28 cellular contexts compared by ENCODE assay signal in the genomic region with DNA sequence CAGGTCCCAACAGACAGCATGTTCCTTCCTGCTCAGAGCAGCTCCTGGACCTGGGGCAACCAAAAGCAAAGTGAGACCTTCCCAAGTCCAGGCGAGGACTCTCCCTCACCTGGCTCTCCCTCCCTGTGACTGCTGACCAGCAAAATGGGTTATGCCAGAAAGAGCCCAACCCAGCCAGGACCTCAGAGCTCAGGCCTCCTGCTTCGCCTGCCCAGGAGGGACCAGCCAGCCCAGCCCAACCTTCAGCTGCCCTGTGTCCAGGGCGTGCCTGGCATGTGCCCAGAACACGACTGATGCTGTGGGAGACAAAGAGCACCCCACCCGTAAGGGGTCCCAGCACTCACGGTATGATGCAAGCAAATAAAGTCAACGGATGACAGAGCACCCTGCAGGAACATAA.
"Had no signal": no experiment of that assay in that cellular context is flagged by ENCODE, and none has a peak within 500 bp of the region (broad histone marks: within the 10 kb centered on the region; RNA-seq: fewer than 3 reads in every experiment).

No MANE protein-coding gene starts in this region.

- H3K9me3 Mint-ChIP-seq: natural killer cell treated with Interleukin-12 subunit alpha and Interleukin-12 subunit beta and Interleukin-15 and Interleukin-18, amount 100 ng/mL, for 72 hours; stimulated activated naive B cell treated with anti-CD40 and anti-IgM and Interleukin-4, amounts not matched to agents 10 μg/mL and 1 μg/mL and 100 μg/mL, for 72 hours had no signal

- H3K4me1 ChIP-seq: heart right ventricle, parathyroid adenoma, psoas muscle, right lobe of liver, stomach, uterus had no signal

- ATAC-seq: heart right ventricle; left cardiac atrium; left lobe of liver; mucosa of descending colon; naive thymus-derived CD4-positive, alpha-beta T cell; natural killer cell treated with Interleukin-12 subunit alpha and Interleukin-12 subunit beta and Interleukin-15 and Interleukin-18, amount 100 ng/mL, for 72 hours; psoas muscle; right lobe of liver; stimulated activated naive B cell treated with anti-CD40 and anti-IgM and Interleukin-4, amounts not matched to agents 10 μg/mL and 1 μg/mL and 100 μg/mL, for 72 hours; stimulated activated naive CD8-positive, alpha-beta T cell treated with anti-CD3 and anti-CD28 coated beads, Interleukin-15, Interleukin-2, amounts not matched to agents 100 U/mL and 50 U/mL, for 24 hours had no signal

- H3K4me3 Mint-ChIP-seq: naive thymus-derived CD4-positive, alpha-beta T cell; natural killer cell treated with Interleukin-12 subunit alpha and Interleukin-12 subunit beta and Interleukin-15 and Interleukin-18, amount 100 ng/mL, for 72 hours; stimulated activated naive B cell treated with anti-CD40 and anti-IgM and Interleukin-4, amounts not matched to agents 10 μg/mL and 1 μg/mL and 100 μg/mL, for 72 hours had no signal

- H3K27me3 ChIP-seq: hepatocyte, right lobe of liver, testis, thyroid gland, uterus had no signal

- H3K27ac Mint-ChIP-seq: naive thymus-derived CD4-positive, alpha-beta T cell; natural killer cell treated with Interleukin-12 subunit alpha and Interleukin-12 subunit beta and Interleukin-15 and Interleukin-18, amount 100 ng/mL, for 72 hours; stimulated activated naive B cell treated with anti-CD40 and anti-IgM and Interleukin-4, amounts not matched to agents 10 μg/mL and 1 μg/mL and 100 μg/mL, for 72 hours had no signal

- H3K4me1 Mint-ChIP-seq: naive thymus-derived CD4-positive, alpha-beta T cell had no signal

- H3K27ac ChIP-seq: heart right ventricle, hepatocyte, neutrophil, parathyroid adenoma, psoas muscle, right lobe of liver, skin epidermis, stomach, testis, thyroid gland, uterus had no signal

- DNase-seq: heart right ventricle; kidney glomerular epithelial cell; left cardiac atrium; mesendoderm; midbrain; mucosa of descending colon; naive thymus-derived CD4-positive, alpha-beta T cell; occipital lobe; psoas muscle; right lobe of liver; stimulated activated CD4-positive, alpha-beta T cell treated with anti-CD3 and anti-CD28 coated beads, Interleukin-12 subunit alpha, Interleukin-12 subunit beta, amount 100 ng/mL, for 4 hours; stimulated activated CD4-positive, alpha-beta T cell treated with anti-CD3 and anti-CD28 coated beads, Interleukin-15, amount 100 ng/mL, for 24 hours; stimulated activated CD4-positive, alpha-beta T cell treated with anti-CD3 and anti-CD28 coated beads, Interleukin-2, amount 100 ng/mL, for 24 hours; stimulated activated CD4-positive, alpha-beta T cell treated with anti-CD3 and anti-CD28 coated beads, Interleukin-4, amount 100 ng/mL, for 1 hour; stimulated activated naive B cell treated with anti-CD40 and anti-IgM and Interleukin-4, amounts not matched to agents 10 μg/mL and 1 μg/mL and 100 μg/mL, for 72 hours; stimulated activated naive CD8-positive, alpha-beta T cell treated with anti-CD3 and anti-CD28 coated beads, Interleukin-15, Interleukin-2, amounts not matched to agents 100 U/mL and 50 U/mL, for 24 hours; stomach; testis; trophoblast cell; uterus had no signal

- H3K27me3 Mint-ChIP-seq: natural killer cell treated with Interleukin-12 subunit alpha and Interleukin-12 subunit beta and Interleukin-15 and Interleukin-18, amount 100 ng/mL, for 72 hours had no signal

- H3K36me3 Mint-ChIP-seq: naive thymus-derived CD4-positive, alpha-beta T cell; natural killer cell treated with Interleukin-12 subunit alpha and Interleukin-12 subunit beta and Interleukin-15 and Interleukin-18, amount 100 ng/mL, for 72 hours; stimulated activated naive B cell treated with anti-CD40 and anti-IgM and Interleukin-4, amounts not matched to agents 10 μg/mL and 1 μg/mL and 100 μg/mL, for 72 hours had no signal

- H3K9me3 ChIP-seq: heart right ventricle, mucosa of descending colon, neutrophil, psoas muscle, right lobe of liver, stomach, testis, thyroid gland, uterus had no signal

- H3K36me3 ChIP-seq: heart right ventricle, neutrophil, right lobe of liver, stomach, thyroid gland, uterus had no signal

- H3K4me3 ChIP-seq: heart right ventricle, hepatocyte, lung, mucosa of descending colon, psoas muscle, right lobe of liver, skin epidermis, stomach, testis, thyroid gland, uterus had no signal
